ENCODE assay signal across 8 cellular contexts in genomic region chr19:55467236-55468053, GRCh38. TPM values are rescaled to one million over a fixed set of nuclear protein-coding genes. Genes with fewer than 3 reads are reported as not detected.
DNase-seq lines count a peak whose midpoint lies in the region; ATAC-seq and TF ChIP-seq lines count a peak whose summit lies in the region.

No MANE protein-coding gene starts in this region.

- H3K4me3 Mint-ChIP-seq in Caco-2 (ENCODE audit: unreplicated experiment) = no peak overlapping the region

- DNase-seq in Caco-2 = peak in 1 of 2 experiments; percentile 83
- DNase-seq in HFF-Myc (ENCODE audit: extremely low read depth, low read depth) = no peak
- peak in 1 of 2 donors; percentile 88 for DNase-seq in activated naive CD4-positive, alpha-beta T cell treated with anti-CD3 and anti-CD28 coated beads, Interleukin-2, amount 50 U/mL, for 72 hours (ENCODE audit: low spot score in 2 of 2)
- peak; percentile 81 for DNase-seq in right atrium auricular region (ENCODE audit: low spot score)
- peak; percentile 43 to 60 for DNase-seq in stimulated activated CD4-positive, alpha-beta T cell treated with anti-CD3 and anti-CD28 coated beads, Interleukin-12 subunit alpha, Interleukin-12 subunit beta, amount 100 ng/mL, for 24 hours (ENCODE audit: low read depth in 2 of 2)
- DNase-seq in DMS153 treated with DMSO at 0.1 percent for 48 hours (lab: John Stamatoyannopoulos, UW; ENCODE audit: unreplicated experiment) = no peak

- H3K27ac Mint-ChIP-seq in Caco-2 (ENCODE audit: unreplicated experiment) = no peak overlapping the region
- no peak overlapping the region for H3K27ac Mint-ChIP-seq in activated naive CD4-positive, alpha-beta T cell treated with anti-CD3 and anti-CD28 coated beads, Interleukin-2, amount 50 U/mL, for 72 hours

- H3K9me3 ChIP-seq in Caco-2 (no peaks in the 10 kb centered on the region), right atrium auricular region (no peaks in the 10 kb centered on the region)

- ATAC-seq in SK-N-SH treated with all-trans-retinoic acid at 6 μM for 48 hours (peak; percentile 97), HG02588 (IDR thresholded peaks at IDR 0.05; ENCODE audit: unreplicated experiment) (no peak)
- ATAC-seq in activated naive CD4-positive, alpha-beta T cell treated with anti-CD3 and anti-CD28 coated beads, Interleukin-2, amount 50 U/mL, for 72 hours = peak; percentile 96 to 99

- no TSS peak for BruUV-seq in Caco-2 (replicated peaks; lab: Mats Ljungman, UMichigan)

- CTCF ChIA-PET in Caco-2 (lab: Charles Lee) = interaction anchor here (0.6 to 3.0 kb wide), 17 partner anchors 9 to 1047 kb away, joined by 3 to 35 read pairs (median 4); partner anchors contain the start of genes FIZ1, HSPBP1, KMT5C and NAT14

- H3K27me3 ChIP-seq in Caco-2 (replicated peaks; ENCODE audit: control insufficient read depth, insufficient read depth, low read length) (no peaks in the 10 kb centered on the region), right atrium auricular region (no peaks in the 10 kb centered on the region)

- no peaks in the 10 kb centered on the region for H3K4me1 ChIP-seq in Caco-2
- H3K4me1 ChIP-seq in right atrium auricular region = peaks cover 0 to 12% of the 10 kb centered on the region in 2 donors

- no peak overlapping the region for H3K4me3 ChIP-seq in Caco-2 (ENCODE audit: low read depth, low read length)
- H3K4me3 ChIP-seq in HFF-Myc (replicated peaks; ENCODE audit: low read depth, low read length) = no peak overlapping the region
- H3K4me3 ChIP-seq in right atrium auricular region = no peak overlapping the region

- H3K27ac ChIP-seq in right atrium auricular region = no peak overlapping the region

- H3K4me1 Mint-ChIP-seq in Caco-2 (ENCODE audit: low read depth, unreplicated experiment) = peaks cover 11% of the 10 kb centered on the region

- H3K36me3 ChIP-seq in Caco-2 (ENCODE audit: control insufficient read depth, insufficient read depth, low read length) = no peaks in the 10 kb centered on the region
- no peaks in the 10 kb centered on the region for H3K36me3 ChIP-seq in right atrium auricular region

- H3K9me3 Mint-ChIP-seq in Caco-2 (ENCODE audit: unreplicated experiment) = no peaks in the 10 kb centered on the region
- H3K9me3 Mint-ChIP-seq in activated naive CD4-positive, alpha-beta T cell treated with anti-CD3 and anti-CD28 coated beads, Interleukin-2, amount 50 U/mL, for 72 hours = no peaks in the 10 kb centered on the region

- POLR2A ChIA-PET in Caco-2 (lab: Charles Lee) = interaction anchor here (0.6 to 1.1 kb wide), 2 partner anchors 9 to 36 kb away, joined by 4 read pairs; partner anchors contain the start of gene ZNF628

- peaks cover under 1% of the 10 kb centered on the region for H3K36me3 Mint-ChIP-seq in Caco-2 (ENCODE audit: insufficient read depth, unreplicated experiment)
- H3K36me3 Mint-ChIP-seq in activated naive CD4-positive, alpha-beta T cell treated with anti-CD3 and anti-CD28 coated beads, Interleukin-2, amount 50 U/mL, for 72 hours = no peaks in the 10 kb centered on the region

- TF ChIP-seq CTCF in Caco-2 (IDR thresholded peaks at IDR 0.05; ENCODE audit: insufficient read depth in 1 of 2, low read depth in 1 of 2, low read length in 1 of 2, severe bottlenecking in 1 of 2, unreplicated experiment in 1 of 2) (peak; percentile 82 to 97), HFF-Myc (IDR thresholded peaks at IDR 0.05; ENCODE audit: low read depth, low read length, missing control alignments) (peak; percentile 98), right atrium auricular region (IDR thresholded peaks at IDR 0.05) (peak; percentile 96 to 99)

- H3K27me3 Mint-ChIP-seq in Caco-2 (ENCODE audit: insufficient read depth, unreplicated experiment) = peaks cover 7% of the 10 kb centered on the region

- intact Hi-C loops in Caco-2 (cut with micrococcal nuclease; ENCODE audit: unreplicated experiment) = loop anchor here (1.0 to 2.0 kb wide), 2 partner anchors 37 to 164 kb away; no protein-coding TSS in a partner anchor

TF ChIP-seq in SK-N-SH treated with all-trans-retinoic acid at 6 μM for 48 hours, 23 proteins besides CTCF, POLR2A, EP300 and RAD21:
- TF ChIP-seq OSR1 (CRISPR knock-in tag; IDR thresholded peaks at IDR 0.05) = no peak
- TF ChIP-seq ZNF565 (CRISPR knock-in tag; conservative IDR thresholded peaks at IDR 0.05; ENCODE audit: low read depth) = no peak
- TF ChIP-seq ZNF70 (CRISPR knock-in tag; IDR thresholded peaks at IDR 0.05) = no peak
- no peak for TF ChIP-seq CREB5 (CRISPR knock-in tag; IDR thresholded peaks at IDR 0.05; ENCODE audit: low read depth)
- TF ChIP-seq CSDC2 (CRISPR knock-in tag; IDR thresholded peaks at IDR 0.05) = no peak
- TF ChIP-seq BACH2 (CRISPR knock-in tag; IDR thresholded peaks at IDR 0.05; ENCODE audit: borderline replicate concordance) = no peak
- no peak for TF ChIP-seq TSHZ2 (CRISPR knock-in tag; IDR thresholded peaks at IDR 0.05)
- TF ChIP-seq PPARA (CRISPR knock-in tag; IDR thresholded peaks at IDR 0.05; ENCODE audit: borderline replicate concordance) = no peak
- TF ChIP-seq SNAI2 (CRISPR knock-in tag; IDR thresholded peaks at IDR 0.05) = no peak
- no peak for TF ChIP-seq CSRNP3 (CRISPR knock-in tag; IDR thresholded peaks at IDR 0.05)
- TF ChIP-seq ESRRG (CRISPR knock-in tag; IDR thresholded peaks at IDR 0.05) = no peak

RNA-seq across cellular contexts. Expression of gene C19orf85, which starts 2.9 kb away (rescaled TPM):
- total RNA-seq in Caco-2 (2022) = not detected in 2 replicates
- total RNA-seq in activated naive CD4-positive, alpha-beta T cell treated with anti-CD3 and anti-CD28 coated beads, Interleukin-2, amount 50 U/mL, for 72 hours = not detected
- not detected for total RNA-seq in right atrium auricular region

RNA-seq across cellular contexts. Expression of gene ISOC2, which starts 6.0 kb away (rescaled TPM):
- total RNA-seq in Caco-2 (2022) (40.6 and 49.6 TPM in 2 replicates), right atrium auricular region (10 to 100 TPM; 87.0 to 92.2 TPM)
- 10 to 100 TPM; 22.1 to 41.5 TPM for total RNA-seq in activated naive CD4-positive, alpha-beta T cell treated with anti-CD3 and anti-CD28 coated beads, Interleukin-2, amount 50 U/mL, for 72 hours

RNA-seq across cellular contexts. Expression of gene ZNF628, which starts 9.0 kb away (rescaled TPM):
- total RNA-seq in Caco-2 (2022) (12.3 and 13.9 TPM in 2 replicates), right atrium auricular region (10 to 100 TPM in 1 of 2 donors, 1 to 10 TPM in 1; 5.6 to 13.2 TPM)
- 10 to 100 TPM in 1 of 2 donors, 1 to 10 TPM in 1; 7.4 to 14.2 TPM for total RNA-seq in activated naive CD4-positive, alpha-beta T cell treated with anti-CD3 and anti-CD28 coated beads, Interleukin-2, amount 50 U/mL, for 72 hours

RNA-seq across cellular contexts. Expression of gene NAT14, which starts 17.5 kb away (rescaled TPM):
- total RNA-seq in Caco-2 (2022) (40.9 and 45.2 TPM in 2 replicates), right atrium auricular region (1 to 10 TPM; 2.3 to 7.0 TPM)
- total RNA-seq in activated naive CD4-positive, alpha-beta T cell treated with anti-CD3 and anti-CD28 coated beads, Interleukin-2, amount 50 U/mL, for 72 hours = 10 to 100 TPM in 1 of 2 donors, 1 to 10 TPM in 1; 5.1 to 18.2 TPM

RNA-seq across cellular contexts. Expression of gene SSC5D, which starts 20.8 kb away (rescaled TPM):
- total RNA-seq in Caco-2 (2022) = 0.58 and 0.86 TPM in 2 replicates
- under 1 TPM; 0.39 to 0.53 TPM for total RNA-seq in activated naive CD4-positive, alpha-beta T cell treated with anti-CD3 and anti-CD28 coated beads, Interleukin-2, amount 50 U/mL, for 72 hours
- total RNA-seq in right atrium auricular region = 1 to 10 TPM; 3.3 to 6.7 TPM

Comparison
In these comparisons a context has a peak if more than half of its experiments do, and no peak if none do; other contexts are left out.
1. DNase-seq: peak in right atrium auricular region (single experiment) and stimulated activated CD4-positive, alpha-beta T cell treated with anti-CD3 and anti-CD28 coated beads, Interleukin-12 subunit alpha, Interleukin-12 subunit beta, amount 100 ng/mL, for 24 hours (2 of 2); none in HFF-Myc (single experiment) and DMS153 treated with DMSO at 0.1 percent for 48 hours (single experiment).
2. Peak in every context shown above with its lines, with median percentiles within 50 percentile points of each other: CTCF ChIP-seq.